In the genomic region with DNA sequence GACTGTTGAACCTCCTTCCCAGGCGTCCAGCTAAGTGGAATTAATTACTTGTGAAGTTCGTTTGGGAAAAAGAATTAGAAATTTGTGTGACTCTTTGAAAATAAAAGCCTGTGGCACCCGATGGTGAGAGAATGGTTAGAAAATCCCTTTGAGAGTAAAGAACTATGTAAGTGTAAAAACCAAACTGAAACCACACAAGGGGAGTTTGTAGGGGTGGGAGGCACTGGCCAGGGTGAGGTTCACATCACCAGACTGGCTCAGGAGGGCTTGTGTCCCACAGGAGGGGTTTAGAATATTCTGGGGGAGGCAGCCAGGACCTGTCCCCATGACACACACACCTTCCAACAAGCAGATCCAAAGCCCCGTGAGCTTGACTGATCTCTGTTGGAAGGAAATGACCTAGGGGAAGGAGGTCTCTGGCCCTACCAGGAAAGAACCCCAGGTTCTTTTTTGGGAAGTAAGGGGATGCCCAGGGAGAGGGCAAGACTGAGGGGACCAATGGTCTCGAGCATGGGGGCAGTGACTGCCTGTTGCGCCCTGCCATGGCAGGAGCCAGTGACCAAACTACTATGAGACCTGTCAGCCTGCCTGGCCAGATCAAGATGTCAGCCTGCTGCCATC, we compare ENCODE assay signal across 17 cellular contexts. TPM values are rescaled to one million over a fixed set of nuclear protein-coding genes. Genes with fewer than 3 reads are reported as not detected.
A peak's percentile ranks its signal among the peaks of the same experiment; 100 is the strongest.
DNase-seq lines count a peak whose midpoint lies in the region; ATAC-seq and TF ChIP-seq lines count a peak whose summit lies in the region.
"Had no signal": no experiment of that assay in that cellular context is flagged by ENCODE, and none has a peak within 500 bp of the region (broad histone marks: within the 10 kb centered on the region; RNA-seq: fewer than 3 reads in every experiment).

No MANE protein-coding gene starts in this region.

- H3K9me3 ChIP-seq in tibial nerve = no peaks in the 10 kb centered on the region
- H3K9me3 ChIP-seq: suprapubic skin had no signal

- peak overlapping the region; percentile 41 for H3K27ac Mint-ChIP-seq in activated naive CD8-positive, alpha-beta T cell treated with anti-CD3 and anti-CD28 coated beads for 36 hours
- no peak overlapping the region for H3K27ac Mint-ChIP-seq in HFFc6

- H3K4me3 ChIP-seq in mesendoderm (ENCODE audit: low read length) = no peak overlapping the region
- H3K4me3 ChIP-seq in tibial nerve = no peak overlapping the region
- H3K4me3 ChIP-seq: hepatocyte, suprapubic skin had no signal

- H3K4me1 ChIP-seq in mesendoderm (ENCODE audit: control insufficient read depth, low read depth, low read length) (peaks cover 9% of the 10 kb centered on the region), tibial nerve (peaks cover 4 to 22% (median 11%) of the 10 kb centered on the region in 4 donors)

- no peaks in the 10 kb centered on the region for H3K36me3 Mint-ChIP-seq in activated naive CD8-positive, alpha-beta T cell treated with anti-CD3 and anti-CD28 coated beads for 36 hours
- no peaks in the 10 kb centered on the region for H3K36me3 Mint-ChIP-seq in HFFc6 (ENCODE audit: low read depth)

- no peak overlapping the region for H2BK5ac ChIP-seq in mesendoderm (ENCODE audit: low read length)

- no peak overlapping the region for H2BK15ac ChIP-seq in mesendoderm (replicated peaks; ENCODE audit: low read depth)

- H3K23ac ChIP-seq in mesendoderm (ENCODE audit: low read length) = no peak overlapping the region

- H3K36me3 ChIP-seq in mesendoderm (ENCODE audit: control insufficient read depth, insufficient read depth, low read length) = no peaks in the 10 kb centered on the region
- no peaks in the 10 kb centered on the region for H3K36me3 ChIP-seq in tibial nerve
- H3K36me3 ChIP-seq: suprapubic skin had no signal

- H3K79me2 ChIP-seq in mesendoderm (ENCODE audit: control insufficient read depth, insufficient read depth, low read length) = no peaks in the 10 kb centered on the region
- H3K79me2 ChIP-seq: hepatocyte, parathyroid adenoma had no signal

- TF ChIP-seq CTCF in GM10266 (IDR thresholded peaks at IDR 0.05; ENCODE audit: control insufficient read depth, insufficient read depth, low read depth, missing control alignments) (no peak), HFFc6 (IDR thresholded peaks at IDR 0.05) (no peak), tibial nerve (IDR thresholded peaks at IDR 0.05) (no peak)

- H4K8ac ChIP-seq in mesendoderm (ENCODE audit: low read depth, low read length) = no peak overlapping the region

- no peak overlapping the region for H2AK5ac ChIP-seq in mesendoderm (ENCODE audit: low read length)

- no peaks in the 10 kb centered on the region for H3K79me1 ChIP-seq in mesendoderm (ENCODE audit: low read length)

- no peak for TF ChIP-seq EP300 in tibial nerve (IDR thresholded peaks at IDR 0.05)

- no peaks in the 10 kb centered on the region for H3K27me3 ChIP-seq in mesendoderm (ENCODE audit: insufficient read depth, low read length, poor library complexity)
- H3K27me3 ChIP-seq in tibial nerve = peaks cover 0 to 14% of the 10 kb centered on the region in 2 donors

- H3K27ac ChIP-seq in mesendoderm (ENCODE audit: low read depth, low read length) (no peak overlapping the region), tibial nerve (no peak overlapping the region)
- H3K27ac ChIP-seq: hepatocyte, parathyroid adenoma, suprapubic skin had no signal

- H3K4me3 Mint-ChIP-seq in activated naive CD8-positive, alpha-beta T cell treated with anti-CD3 and anti-CD28 coated beads for 36 hours = no peak overlapping the region
- no peak overlapping the region for H3K4me3 Mint-ChIP-seq in HFFc6

- H3K4ac ChIP-seq in mesendoderm (ENCODE audit: low read depth, low read length) = no peak overlapping the region

- DNase-seq in GM10266 (ENCODE audit: extremely low spot score) (peak; percentile 82), NCI-H2029 treated with DMSO at 0.1 percent for 48 hours (lab: John Stamatoyannopoulos, UW) (no peak), HFFc6 (no peak), mesendoderm (no peak), tibial nerve (ENCODE audit: low spot score in 2 of 2) (no peak)
- no peak for DNase-seq in activated naive CD8-positive, alpha-beta T cell treated with anti-CD3 and anti-CD28 coated beads for 36 hours
- DNase-seq: activated gamma-delta T cell treated with Interleukin-2 at 50 U/mL for 16 hours, HCEC 1CT, MM.1S, NCI-H774 had no signal

- H4K5ac ChIP-seq in mesendoderm (ENCODE audit: low read length) = no peak overlapping the region

- ATAC-seq in GM18907 (IDR thresholded peaks at IDR 0.05; ENCODE audit: unreplicated experiment) = peak; percentile 31
- peak; percentile 34 for ATAC-seq in HG02759 (IDR thresholded peaks at IDR 0.05; ENCODE audit: unreplicated experiment)

- H3K18ac ChIP-seq in mesendoderm (ENCODE audit: low read length) = no peak overlapping the region

- no peak overlapping the region for H3K56ac ChIP-seq in mesendoderm (ENCODE audit: low read length)

- no CpG with 5 or more reads among the region's 6 CpGs for WGBS in mesendoderm (ENCODE audit: extremely low coverage, insufficient coverage, low lambda C conversion rate)
- 83 to 85% methylated on average over 6 of the region's 6 CpGs for WGBS in tibial nerve, 2 donors

- H2BK120ac ChIP-seq in mesendoderm (ENCODE audit: low read depth, low read length) = no peak overlapping the region

- no peaks in the 10 kb centered on the region for H3K27me3 Mint-ChIP-seq in activated naive CD8-positive, alpha-beta T cell treated with anti-CD3 and anti-CD28 coated beads for 36 hours
- peaks cover 5% of the 10 kb centered on the region for H3K27me3 Mint-ChIP-seq in HFFc6 (ENCODE audit: insufficient read depth)

- no peak overlapping the region for H3K4me2 ChIP-seq in mesendoderm (ENCODE audit: low read length)
- H3K4me2 ChIP-seq: hepatocyte had no signal

- no peak overlapping the region for H3K9ac ChIP-seq in mesendoderm (ENCODE audit: low read length)
- H3K9ac ChIP-seq: parathyroid adenoma had no signal

- peaks cover 37% of the 10 kb centered on the region for H3K4me1 Mint-ChIP-seq in activated naive CD8-positive, alpha-beta T cell treated with anti-CD3 and anti-CD28 coated beads for 36 hours
- peaks cover 23% of the 10 kb centered on the region for H3K4me1 Mint-ChIP-seq in HFFc6 (ENCODE audit: low read depth)

- no peaks in the 10 kb centered on the region for H3K9me3 Mint-ChIP-seq in activated naive CD8-positive, alpha-beta T cell treated with anti-CD3 and anti-CD28 coated beads for 36 hours
- no peaks in the 10 kb centered on the region for H3K9me3 Mint-ChIP-seq in HFFc6

- TF ChIP-seq POLR2A in tibial nerve (IDR thresholded peaks at IDR 0.05) = no peak

RNA-seq across cellular contexts. Expression of a gene that starts 4.3 kb away (rescaled TPM):
- 1 to 10 TPM; 2.2 to 4.0 TPM for total RNA-seq in activated naive CD8-positive, alpha-beta T cell treated with anti-CD3 and anti-CD28 coated beads for 36 hours
- total RNA-seq in HFFc6 (2021; fragmentation: NEBNext Ultra II Directional; extraction: Animal tissue kit (Norgen Biotek cat#: 25700)) = 1 to 10 TPM; 4.0 to 6.9 (median 5.2) TPM
- 10.0 TPM for polyA plus RNA-seq in mesendoderm (2013, experiment 1 of 2)
- polyA plus RNA-seq in mesendoderm (2013, experiment 2 of 2) = 10.5 TPM
- total RNA-seq in tibial nerve = 1 to 10 TPM in 2 of 4 donors, not detected in 2; 1.9 to 7.2 TPM

RNA-seq across cellular contexts. Expression of a gene that starts 4.7 kb away (rescaled TPM):
- 1 to 10 TPM; 5.5 to 6.2 TPM for total RNA-seq in activated naive CD8-positive, alpha-beta T cell treated with anti-CD3 and anti-CD28 coated beads for 36 hours
- total RNA-seq in HFFc6 (2021; fragmentation: NEBNext Ultra II Directional; extraction: Animal tissue kit (Norgen Biotek cat#: 25700)) = 1 to 10 TPM; 2.8 to 5.3 (median 5.1) TPM
- 1.1 TPM for polyA plus RNA-seq in mesendoderm (2013, experiment 1 of 2)
- 1.1 TPM for polyA plus RNA-seq in mesendoderm (2013, experiment 2 of 2)
- 1 to 10 TPM in 3 of 4 donors, under 1 TPM in 1; 0.63 to 3.6 (median 1.3) TPM for total RNA-seq in tibial nerve

RNA-seq across cellular contexts. Expression of a gene that starts 9.9 kb away (rescaled TPM):
- total RNA-seq in activated naive CD8-positive, alpha-beta T cell treated with anti-CD3 and anti-CD28 coated beads for 36 hours = 10 to 100 TPM; 10.4 to 10.6 TPM
- under 1 TPM in 2 of 6 experiments, not detected in 4; 0.14 to 0.20 TPM for total RNA-seq in HFFc6 (2021; fragmentation: NEBNext Ultra II Directional; extraction: Animal tissue kit (Norgen Biotek cat#: 25700))
- polyA plus RNA-seq in mesendoderm (2013, experiment 1 of 2) = 0.07 TPM
- 0.17 TPM for polyA plus RNA-seq in mesendoderm (2013, experiment 2 of 2)
- 1 to 10 TPM in 2 of 4 donors, not detected in 2; 2.1 to 2.4 TPM for total RNA-seq in tibial nerve
- total RNA-seq: dermis microvascular lymphatic vessel endothelial cell, hepatocyte, RPMI7951, suprapubic skin had no signal

RNA-seq across cellular contexts. Expression of a gene that starts 16.5 kb away (rescaled TPM):
- total RNA-seq in activated naive CD8-positive, alpha-beta T cell treated with anti-CD3 and anti-CD28 coated beads for 36 hours = not detected
- total RNA-seq in HFFc6 (2021; fragmentation: NEBNext Ultra II Directional; extraction: Animal tissue kit (Norgen Biotek cat#: 25700)) = not detected
- not detected for polyA plus RNA-seq in mesendoderm (2013, experiment 1 of 2)
- not detected for polyA plus RNA-seq in mesendoderm (2013, experiment 2 of 2)
- not detected for total RNA-seq in tibial nerve
- total RNA-seq: dermis microvascular lymphatic vessel endothelial cell, RPMI7951 had no signal

RNA-seq across cellular contexts. Expression of a gene that starts 39.7 kb away (rescaled TPM):
- 10 to 100 TPM; 20.5 to 21.8 TPM for total RNA-seq in activated naive CD8-positive, alpha-beta T cell treated with anti-CD3 and anti-CD28 coated beads for 36 hours
- 10 to 100 TPM; 14.3 to 19.9 (median 18.2) TPM for total RNA-seq in HFFc6 (2021; fragmentation: NEBNext Ultra II Directional; extraction: Animal tissue kit (Norgen Biotek cat#: 25700))
- polyA plus RNA-seq in mesendoderm (2013, experiment 1 of 2) = 19.2 TPM
- polyA plus RNA-seq in mesendoderm (2013, experiment 2 of 2) = 16.9 TPM
- 10 to 100 TPM in 3 of 4 donors, 1 to 10 TPM in 1; 9.2 to 11.4 (median 10.7) TPM for total RNA-seq in tibial nerve
